22 cellular contexts compared by ENCODE assay signal in the genomic region with DNA sequence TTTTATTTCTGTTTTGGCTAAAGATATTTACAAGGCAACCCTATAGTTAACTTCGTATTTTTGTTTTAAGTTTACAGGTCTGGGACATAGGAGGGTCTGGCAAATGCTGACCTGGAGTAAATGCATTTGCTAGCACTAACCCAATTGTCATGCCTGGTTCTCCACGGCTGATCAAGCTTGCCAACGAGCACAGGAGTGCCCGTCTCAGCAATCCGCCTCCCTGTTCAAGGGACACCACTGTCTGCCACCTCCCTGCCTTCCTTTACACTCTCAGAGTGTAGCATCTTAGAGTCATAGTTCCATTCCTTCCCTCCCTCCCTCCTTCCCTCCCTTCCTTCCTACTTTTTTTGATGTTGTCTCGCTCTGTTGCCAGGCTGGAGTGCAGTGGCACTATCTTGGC.
DNase-seq lines count a peak whose midpoint lies in the region; ATAC-seq, FAIRE-seq and TF ChIP-seq lines count a peak whose summit lies in the region.
"Had no signal": no experiment of that assay in that cellular context is flagged by ENCODE, and none has a peak within 500 bp of the region (broad histone marks: within the 10 kb centered on the region; RNA-seq: fewer than 3 reads in every experiment).

No MANE protein-coding gene starts in this region.

- H3K9me3 ChIP-seq in right atrium auricular region (no peaks in the 10 kb centered on the region), thyroid gland (no peaks in the 10 kb centered on the region)

- DNase-seq in left ventricle myocardium superior (no peak), right atrium auricular region (ENCODE audit: low spot score) (no peak), left kidney (ENCODE audit: low read depth, low spot score) (peak; percentile 37), thyroid gland (peak; percentile 74 to 84), pons (ENCODE audit: low spot score) (no peak), GM19239 (ENCODE audit: insufficient read length, low spot score) (no peak)
- DNase-seq: ACHN; AML-193; C1 segment of cervical spinal cord; Calu3; CD4-positive, alpha-beta memory T cell; COR-L47; DMS53; EL; GDM1; GM23248; H9 had no signal

- H3K4me3 ChIP-seq in right atrium auricular region, result no peak overlapping the region
- no peak overlapping the region for H3K4me3 ChIP-seq in thyroid gland (replicated peaks in 1 of 3)
- H3K4me3 ChIP-seq: GM12878, GM23248 had no signal

- intact Hi-C loops in left ventricle myocardium superior (cut with micrococcal nuclease), result no loop called here
- intact Hi-C loops in thyroid gland (cut with DNase I), result no loop called here

- H3K27me3 ChIP-seq in right atrium auricular region (no peaks in the 10 kb centered on the region), thyroid gland (no peaks in the 10 kb centered on the region)

- H3K4me1 ChIP-seq in right atrium auricular region (peaks cover 0 to 2% of the 10 kb centered on the region in 2 donors), thyroid gland (peaks cover 3 to 20% of the 10 kb centered on the region in 2 donors)

- TF ChIP-seq CTCF in right atrium auricular region (IDR thresholded peaks at IDR 0.05) (no peak), thyroid gland (IDR thresholded peaks at IDR 0.05) (no peak)

- H3K36me3 ChIP-seq in right atrium auricular region (no peaks in the 10 kb centered on the region), thyroid gland (no peaks in the 10 kb centered on the region)

- FAIRE-seq in GM19239 (lab: Jason Lieb, UNC), result no peak
- FAIRE-seq: A204.1, GM12878 had no signal

- 37 to 46% methylated on average over 6 of the region's 6 CpGs for WGBS in thyroid gland, 2 donors

- H3K27ac ChIP-seq in right atrium auricular region (no peak overlapping the region), thyroid gland (peak overlapping the region in 1 of 3 donors; percentile 38)
- H3K27ac ChIP-seq: 22Rv1, GM23248 had no signal

- ATAC-seq in left ventricle myocardium superior (peak; percentile 13), GM21367 (IDR thresholded peaks at IDR 0.05; ENCODE audit: unreplicated experiment) (no peak)
- ATAC-seq: GM12878, HCT116 had no signal

- TF ChIP-seq POLR2A in thyroid gland (IDR thresholded peaks at IDR 0.05), result no peak

Comparison
In these comparisons a context has a peak if more than half of its experiments do, and no peak if none do; other contexts are left out.
1. DNase-seq: peak in left kidney (single experiment) and thyroid gland (2 of 2); none in left ventricle myocardium superior (single experiment), right atrium auricular region (single experiment), pons (single experiment) and GM19239 (single experiment).